ENCODE assay signal across 8 cellular contexts in the genomic region with DNA sequence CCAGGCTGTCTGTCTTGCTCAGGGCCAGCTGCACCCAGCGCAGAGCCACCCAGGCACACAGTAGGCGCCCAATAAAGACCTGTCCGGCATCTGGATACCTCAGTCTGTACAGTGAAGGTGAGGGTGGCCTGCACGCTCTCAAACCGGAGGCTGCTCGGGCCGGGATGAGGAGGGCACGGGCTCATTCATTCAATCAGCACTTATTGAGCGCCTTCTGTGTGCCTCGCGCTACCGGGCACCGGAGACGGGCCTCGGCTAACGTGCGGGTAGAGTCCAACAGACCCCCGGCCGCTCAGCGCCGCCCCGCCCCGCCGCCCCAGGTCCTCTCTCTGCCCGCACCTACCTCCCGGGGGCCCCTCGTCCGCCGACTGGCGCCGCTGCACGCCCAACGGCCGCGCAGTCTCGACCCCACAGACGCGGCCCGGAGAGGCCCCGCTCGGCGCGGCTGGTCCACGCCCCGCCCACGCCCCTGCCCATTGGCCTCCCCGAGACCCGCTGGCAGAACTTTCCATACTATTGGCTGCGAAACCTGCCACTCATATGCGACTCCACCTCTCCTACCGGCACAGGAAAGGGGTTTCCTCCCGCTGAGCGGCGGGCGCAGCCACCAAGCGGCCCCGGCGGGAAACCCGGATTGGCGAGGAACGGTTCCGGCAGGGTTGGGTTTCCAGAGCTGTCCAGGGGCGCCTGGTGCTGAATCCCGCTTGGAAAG. TPM values are rescaled to one million over a fixed set of nuclear protein-coding genes. Genes with fewer than 3 reads are reported as not detected.
A peak's percentile ranks its signal among the peaks of the same experiment; 100 is the strongest.
DNase-seq lines count a peak whose midpoint lies in the region; ATAC-seq, FAIRE-seq and TF ChIP-seq lines count a peak whose summit lies in the region.

A gene with protein sequence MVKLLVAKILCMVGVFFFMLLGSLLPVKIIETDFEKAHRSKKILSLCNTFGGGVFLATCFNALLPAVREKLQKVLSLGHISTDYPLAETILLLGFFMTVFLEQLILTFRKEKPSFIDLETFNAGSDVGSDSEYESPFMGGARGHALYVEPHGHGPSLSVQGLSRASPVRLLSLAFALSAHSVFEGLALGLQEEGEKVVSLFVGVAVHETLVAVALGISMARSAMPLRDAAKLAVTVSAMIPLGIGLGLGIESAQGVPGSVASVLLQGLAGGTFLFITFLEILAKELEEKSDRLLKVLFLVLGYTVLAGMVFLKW (minus strand): TSS at position 416 of the 712 bp plus-strand sequence. CDS start 2,760 bp downstream, outside the sequence.

- 2% methylated on average over 9 of the region's 64 CpGs for WGBS in HepG2 (ENCODE audit: low lambda C conversion rate)

- in situ Hi-C loops in HepG2 (cut with HindIII; ENCODE audit: extremely low pct_ligation_motif_present, low pct_unique_long_range_greater_than_20kb): no loop called here

- no peaks in the 10 kb centered on the region for H4K20me1 ChIP-seq in HepG2 (ENCODE audit: insufficient read depth, low read length)

- peaks cover 22 to 25% of the 10 kb centered on the region in 2 donors for H3K36me3 Mint-ChIP-seq in CD14-positive monocyte

- no peak within 1 kb of the TSS for H2AFZ ChIP-seq in HepG2 (ENCODE audit: low read length)

- peaks cover 5 to 22% of the 10 kb centered on the region in 2 experiments; a peak in 3 of 5 replicates for H3K36me3 ChIP-seq in HepG2 (replicated peaks in 1 of 2; ENCODE audit: control insufficient read depth in 1 of 2, insufficient read depth in 2 of 2, low read length in 2 of 2)

- peaks cover 0 to 3% (median 1%) of the 10 kb centered on the region in 7 donors for H3K9me3 Mint-ChIP-seq in CD14-positive monocyte

- FAIRE-seq in HepG2 (lab: Jason Lieb, UNC): peak; percentile 56

- peak within 1 kb of the TSS; percentile 34 for H3K27ac ChIP-seq in HepG2 (ENCODE audit: extremely low read length, insufficient read depth, low read length)

- H3K4me1 Mint-ChIP-seq in CD14-positive monocyte: peaks cover 27% of the 10 kb centered on the region

- peak in 1 of 2 experiments; percentile 51; a peak in 1 of 4 replicates for TF ChIP-seq POLR2A in HepG2 (IDR thresholded peaks at IDR 0.05; ENCODE audit: insufficient read depth in 1 of 2, low read depth in 2 of 2, low read length in 2 of 2)

- peak; percentile 76 for TF ChIP-seq RAD21 in HepG2 (CRISPR knock-in tag; IDR thresholded peaks at IDR 0.05)

- peak; percentile 99 for DNase-seq in CD14-positive monocyte (ENCODE audit: low spot score)
- peak; percentile 97 for DNase-seq in NCI-H82 (lab: John Stamatoyannopoulos, UW)
- DNase-seq in activated CD4-positive, alpha-beta T cell treated with anti-CD3 and anti-CD28 coated beads, Interleukin-2, amount 50 U/mL, for 4 hours: peak; percentile 99
- DNase-seq in dermis microvascular lymphatic vessel endothelial cell (ENCODE audit: low read depth in 2 of 2): peak; percentile 98 to 99
- peak; percentile 93 for DNase-seq in HepG2 (ENCODE audit: low spot score)
- DNase-seq in stimulated activated CD4-positive, alpha-beta T cell treated with anti-CD3 and anti-CD28 coated beads, Interleukin-2, amount 100 ng/mL, for 48 hours: peak; percentile 100

- peaks cover 6 to 15% (median 13%) of the 10 kb centered on the region in 3 donors for H3K27me3 Mint-ChIP-seq in CD14-positive monocyte (ENCODE audit: low read depth in 3 of 3)

- peak in 1 of 2 experiments; percentile 49; a peak in 1 of 4 replicates for TF ChIP-seq EP300 in HepG2 (IDR thresholded peaks at IDR 0.05; ENCODE audit: low read depth in 2 of 2, low read length in 2 of 2)
- TF ChIP-seq EP300 in HepG2 (CRISPR knock-in tag; IDR thresholded peaks at IDR 0.05; ENCODE audit: borderline replicate concordance): no peak; the same call in 1 of the 2 replicates

- BruUV-seq in HepG2 (replicated peaks; lab: Mats Ljungman, UMichigan): no TSS peak

- peak within 1 kb of the TSS; percentile 90 to 97 (median 93) for H3K4me3 ChIP-seq in HepG2 (replicated peaks in 1 of 3; ENCODE audit: insufficient read depth in 1 of 3, low read depth in 2 of 3, low read length in 3 of 3)

- POLR2A ChIA-PET in HepG2 (lab: Yijun Ruan, JAX): interaction anchor here (0.8 to 1.4 kb wide), 2 partner anchors 17 to 45 kb away, joined by 4 read pairs; partner anchors contain the start of gene THOP1

- H3K9ac ChIP-seq in HepG2 (ENCODE audit: insufficient read depth, low read depth, low read length): peak within 1 kb of the TSS; percentile 79

- TF ChIP-seq CTCF in CD14-positive monocyte (IDR thresholded peaks at IDR 0.05) (no peak), HepG2 (CRISPR knock-in tag; IDR thresholded peaks at IDR 0.05) (peak; percentile 27; the same call in 1 of the 2 replicates)

- peak within 1 kb of the TSS; percentile 78 to 82 for H3K4me3 Mint-ChIP-seq in CD14-positive monocyte

- CTCF ChIA-PET in HepG2 (lab: Yijun Ruan, JAX; ENCODE audit: low intra/inter-chr PET ratio, low total read pairs): no interaction called here

- H3K9me3 ChIP-seq in HepG2 (ENCODE audit: low read length): no peaks in the 10 kb centered on the region

- ATAC-seq in GM19397 (IDR thresholded peaks at IDR 0.05; ENCODE audit: unreplicated experiment) (peak; percentile 95), HG03571 (IDR thresholded peaks at IDR 0.05; ENCODE audit: unreplicated experiment) (peak; percentile 75), HepG2 (peak; percentile 99)

- H3K4me2 ChIP-seq in HepG2 (ENCODE audit: low read depth, low read length): peak within 1 kb of the TSS; percentile 95

- intact Hi-C loops in CD14-positive monocyte (cut with micrococcal nuclease): loop anchor here in 1 of 2 donors (10.0 kb wide), 1 partner anchor 275 kb away; no protein-coding TSS in a partner anchor
- intact Hi-C loops in HepG2 (cut with micrococcal nuclease; ENCODE audit: unreplicated experiment): no loop called here

- H3K79me2 ChIP-seq in HepG2 (ENCODE audit: insufficient read depth, low read length): peaks cover 4% of the 10 kb centered on the region

- peak within 1 kb of the TSS in 6 of 7 donors; percentile 37 to 77 (median 52) for H3K27ac Mint-ChIP-seq in CD14-positive monocyte

- H3K4me1 ChIP-seq in HepG2 (ENCODE audit: insufficient read depth, low read length): peaks cover 7% of the 10 kb centered on the region

- no peaks in the 10 kb centered on the region; a peak in 1 of 5 replicates for H3K27me3 ChIP-seq in HepG2 (ENCODE audit: control insufficient read depth in 1 of 2, insufficient read depth in 2 of 2, low read length in 2 of 2)

TF ChIP-seq in HepG2, 621 proteins besides CTCF, POLR2A, EP300 and RAD21 (continues in another document):
- TF ChIP-seq ZNF562 (CRISPR knock-in tag; IDR thresholded peaks at IDR 0.05; ENCODE audit: borderline replicate concordance) (peak; percentile 49; the same call in 1 of the 2 replicates), ZNF678 (CRISPR knock-in tag; IDR thresholded peaks at IDR 0.05) (no peak), NCOA1 (CRISPR knock-in tag; IDR thresholded peaks at IDR 0.05) (peak; percentile 95), DRAP1 (CRISPR knock-in tag; IDR thresholded peaks at IDR 0.05) (peak; percentile 78), PHF20 (CRISPR knock-in tag; IDR thresholded peaks at IDR 0.05) (peak; percentile 91)

RNA-seq across cellular contexts. Expression of the gene that starts here (rescaled TPM):
- polyA plus RNA-seq in CD14-positive monocyte: 10 to 100 TPM; 37.0 to 39.5 TPM
- total RNA-seq in dermis microvascular lymphatic vessel endothelial cell: 14.2 and 21.7 TPM in 2 replicates
- 25.0 and 41.6 TPM in 2 replicates for total RNA-seq in HepG2 (2016; rRNA removed; fragmentation: Illumina TruSeq; extraction: Trizol)
- 28.6 and 43.2 TPM in 2 replicates for total RNA-seq in HepG2 (2016; cell fraction: cytosol; rRNA removed; fragmentation: Illumina TruSeq; extraction: Trizol; ENCODE audit: low read depth)
- 19.6 and 44.5 TPM in 2 replicates for total RNA-seq in HepG2 (2016; cell fraction: insoluble cytoplasmic fraction; rRNA removed; fragmentation: Illumina TruSeq; extraction: Trizol)
- 45.1 and 60.0 TPM in 2 replicates for total RNA-seq in HepG2 (2016; cell fraction: membrane; rRNA removed; fragmentation: Illumina TruSeq; extraction: Trizol)
- 30.3 and 32.7 TPM in 2 replicates for total RNA-seq in HepG2 (2016; cell fraction: nucleus; rRNA removed; fragmentation: Illumina TruSeq; extraction: Trizol)
- polyA plus RNA-seq in HepG2 (2011; rRNA removed): 33.6 and 34.2 TPM in 2 replicates
- 39.9 and 48.2 TPM in 2 replicates for polyA plus RNA-seq in HepG2 (2011; cell fraction: cytosol; rRNA removed)
- polyA plus RNA-seq in HepG2 (2011; cell fraction: nucleus; rRNA removed): 22.1 and 24.0 TPM in 2 replicates
- polyA plus RNA-seq in HepG2 (2012): 18.4 and 30.9 TPM in 2 replicates
- 41.4 and 52.9 TPM in 2 replicates for polyA plus RNA-seq in HepG2 (2016; cell fraction: cytosol; fragmentation: Illumina TruSeq; extraction: Trizol; ENCODE audit: low read depth)
- polyA plus RNA-seq in HepG2 (2016; cell fraction: insoluble cytoplasmic fraction; fragmentation: Illumina TruSeq; extraction: Trizol; ENCODE audit: low read depth): 27.9 and 37.1 TPM in 2 replicates
- 50.5 and 57.8 TPM in 2 replicates for polyA plus RNA-seq in HepG2 (2016; cell fraction: membrane; fragmentation: Illumina TruSeq; extraction: Trizol; ENCODE audit: low read depth)
- polyA plus RNA-seq in HepG2 (2016; cell fraction: nucleus; fragmentation: Illumina TruSeq; extraction: Trizol; ENCODE audit: insufficient read depth, low read depth): 65.1 and 70.7 TPM in 2 replicates
- polyA minus RNA-seq in HepG2 (2011; rRNA and poly(A)+ RNA removed; ENCODE audit: low replicate concordance): 38.4 and 71.1 TPM in 2 replicates
- polyA minus RNA-seq in HepG2 (2011; cell fraction: cytosol; rRNA and poly(A)+ RNA removed): 13.8 and 15.1 TPM in 2 replicates
- polyA minus RNA-seq in HepG2 (2011; cell fraction: nucleus; rRNA and poly(A)+ RNA removed): 8.5 and 9.3 TPM in 2 replicates

Comparison
In these comparisons a context has a peak if more than half of its experiments do, and no peak if none do; other contexts are left out.
1. Peak in every context shown above with its lines: DNase-seq, ATAC-seq, H3K4me3 ChIP-seq and H3K27ac ChIP-seq.